ENCODE assay signal across 8 cellular contexts in genomic region chr5:54229041-54229780, GRCh38.
DNase-seq lines count a peak whose midpoint lies in the region; ATAC-seq and TF ChIP-seq lines count a peak whose summit lies in the region.

No MANE protein-coding gene starts in this region.

- H3K4me3 Mint-ChIP-seq in activated naive CD8-positive, alpha-beta T cell treated with anti-CD3 and anti-CD28 coated beads, Interleukin-2, amount 10 ng/mL, durations not matched to agents 7 days and 5 days, result no peak overlapping the region

- peak; percentile 87 for ATAC-seq in GM21717 (IDR thresholded peaks at IDR 0.05; ENCODE audit: unreplicated experiment)
- ATAC-seq in activated naive CD8-positive, alpha-beta T cell treated with anti-CD3 and anti-CD28 coated beads, Interleukin-2, amount 10 ng/mL, durations not matched to agents 7 days and 5 days (ENCODE audit: low read depth), result peak; percentile 58
- peak; percentile 66 to 80 for ATAC-seq in left cardiac atrium

- POLR2A ChIA-PET in activated naive CD8-positive, alpha-beta T cell treated with anti-CD3 and anti-CD28 coated beads, Interleukin-2, amount 10 ng/mL, durations not matched to agents 7 days and 5 days (lab: Charles Lee), result no interaction called here

- H3K4me3 ChIP-seq in GM06990 (replicated peaks; ENCODE audit: low read depth, low read length) (no peak overlapping the region), retinal pigment epithelial cell (ENCODE audit: low read length) (no peak overlapping the region)
- H3K4me3 ChIP-seq in Jurkat, Clone E6-1 (ENCODE audit: low read length), result no peak overlapping the region

- intact Hi-C loops in left cardiac atrium (cut with DNase I), result loop anchor here in 1 of 2 donors (5.0 kb wide), 1 partner anchor 1057 kb away; no protein-coding TSS in a partner anchor

- no peak for DNase-seq in GM06990 (ENCODE audit: extremely low read depth, insufficient read length)
- DNase-seq in Jurkat, Clone E6-1 (ENCODE audit: low read depth, low spot score), result peak; percentile 44
- peak; percentile 24 for DNase-seq in SKM-1 treated with dmso at 0.1 percent for 144 hours (lab: John Stamatoyannopoulos, UW; ENCODE audit: unreplicated experiment)
- peak; percentile 75 for DNase-seq in activated naive CD8-positive, alpha-beta T cell treated with anti-CD3 and anti-CD28 coated beads, Interleukin-2, amount 10 ng/mL, durations not matched to agents 7 days and 5 days
- peak; percentile 65 for DNase-seq in left cardiac atrium
- peak; percentile 8 for DNase-seq in retinal pigment epithelial cell (ENCODE audit: low read depth)
- no peak for DNase-seq in cortex of kidney (lab: John Stamatoyannopoulos, UW)

- no peaks in the 10 kb centered on the region for H3K36me3 ChIP-seq in GM06990 (ENCODE audit: control insufficient read depth, insufficient read depth, low read length)

- no peaks in the 10 kb centered on the region; the same call in 1 of the 2 replicates for H3K27me3 ChIP-seq in GM06990 (replicated peaks; ENCODE audit: control insufficient read depth, insufficient read depth, low read length)

- peaks cover 1% of the 10 kb centered on the region for H3K4me1 Mint-ChIP-seq in activated naive CD8-positive, alpha-beta T cell treated with anti-CD3 and anti-CD28 coated beads, Interleukin-2, amount 10 ng/mL, durations not matched to agents 7 days and 5 days

- H3K36me3 Mint-ChIP-seq in activated naive CD8-positive, alpha-beta T cell treated with anti-CD3 and anti-CD28 coated beads, Interleukin-2, amount 10 ng/mL, durations not matched to agents 7 days and 5 days, result no peaks in the 10 kb centered on the region

- TF ChIP-seq CTCF in GM06990 (IDR thresholded peaks at IDR 0.05; ENCODE audit: insufficient read depth, low read length, poor library complexity, severe bottlenecking) (peak; percentile 95), retinal pigment epithelial cell (conservative IDR thresholded peaks at IDR 0.05; ENCODE audit: low read depth, low read length) (peak; percentile 95)

- no peak overlapping the region for H3K27ac Mint-ChIP-seq in activated naive CD8-positive, alpha-beta T cell treated with anti-CD3 and anti-CD28 coated beads, Interleukin-2, amount 10 ng/mL, durations not matched to agents 7 days and 5 days

- peaks cover 6% of the 10 kb centered on the region for H3K27me3 Mint-ChIP-seq in activated naive CD8-positive, alpha-beta T cell treated with anti-CD3 and anti-CD28 coated beads, Interleukin-2, amount 10 ng/mL, durations not matched to agents 7 days and 5 days

- H3K9me3 Mint-ChIP-seq in activated naive CD8-positive, alpha-beta T cell treated with anti-CD3 and anti-CD28 coated beads, Interleukin-2, amount 10 ng/mL, durations not matched to agents 7 days and 5 days, result no peaks in the 10 kb centered on the region

Comparison
In these comparisons a context has a peak if more than half of its experiments do, and no peak if none do; other contexts are left out.
1. DNase-seq: peak in Jurkat, Clone E6-1 (single experiment), SKM-1 treated with dmso at 0.1 percent for 144 hours (single experiment), activated naive CD8-positive, alpha-beta T cell treated with anti-CD3 and anti-CD28 coated beads, Interleukin-2, amount 10 ng/mL, durations not matched to agents 7 days and 5 days (single experiment), left cardiac atrium (single experiment) and retinal pigment epithelial cell (single experiment); none in GM06990 (single experiment) and cortex of kidney (single experiment).
2. Peak in every context shown above with its lines, with median percentiles within 50 percentile points of each other: ATAC-seq.